Comparison of ENCODE assay signal across 8 cellular contexts in the genomic region with DNA sequence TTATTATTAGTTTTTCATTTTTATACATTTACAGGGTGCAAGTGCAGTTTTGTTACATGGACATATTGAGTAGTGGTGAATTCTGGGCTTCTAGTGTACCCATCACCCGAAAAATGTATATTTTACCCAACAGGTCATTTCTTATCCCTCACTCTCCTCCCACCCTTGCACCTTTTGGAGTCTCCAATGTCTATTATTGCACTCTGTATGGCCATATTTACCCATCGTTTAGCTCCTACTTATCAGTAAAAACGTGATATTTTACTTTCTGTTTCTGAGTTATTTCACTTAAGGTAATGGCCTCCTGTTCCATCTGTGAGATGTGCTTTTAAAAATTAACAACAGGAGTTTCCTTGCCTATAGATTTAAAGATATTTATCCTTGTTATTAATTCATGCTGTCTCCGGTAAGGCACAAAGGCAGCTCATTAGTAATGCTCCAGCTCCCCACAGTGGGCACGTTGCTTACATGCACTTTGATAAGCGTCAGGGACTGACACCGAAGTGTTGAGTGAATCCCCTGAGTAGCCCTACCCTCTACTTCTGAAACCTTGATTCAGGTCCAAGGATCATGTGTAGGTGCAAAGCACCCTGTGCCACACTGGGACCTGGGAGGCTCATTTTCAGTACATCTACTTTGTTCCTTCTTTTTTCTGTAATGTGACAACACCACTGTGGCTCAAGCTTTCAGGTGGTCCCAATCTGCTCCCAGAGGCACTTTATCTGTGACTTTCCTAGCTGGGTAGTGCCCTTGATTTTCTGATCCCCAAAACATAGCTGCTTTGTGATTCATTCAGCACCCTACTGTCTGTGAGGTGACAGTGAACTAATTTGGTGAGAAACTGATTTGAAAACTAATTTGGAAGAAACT. TPM values are rescaled to one million over a fixed set of nuclear protein-coding genes. Genes with fewer than 3 reads are reported as not detected.
DNase-seq lines count a peak whose midpoint lies in the region; ATAC-seq, FAIRE-seq and TF ChIP-seq lines count a peak whose summit lies in the region.

No MANE protein-coding gene starts in this region.

- no peak overlapping the region for H3T11ph ChIP-seq in H9 (ENCODE audit: low read length)

- H3K27ac Mint-ChIP-seq in H9 (no peak overlapping the region), chondrocyte (ENCODE audit: unreplicated experiment) (no peak overlapping the region)

- no peak overlapping the region for H3K56ac ChIP-seq in H9 (ENCODE audit: insufficient read length, low read depth, low read length)

- no peaks in the 10 kb centered on the region for H3K23me2 ChIP-seq in H9 (ENCODE audit: insufficient read length, low read depth, low read length, poor library complexity, severe bottlenecking)

- H3K9me3 Mint-ChIP-seq in H9 (no peaks in the 10 kb centered on the region; a peak in 1 of 5 replicates), chondrocyte (ENCODE audit: low read depth) (no peaks in the 10 kb centered on the region)

- no peaks in the 10 kb centered on the region for H3K79me1 ChIP-seq in H9 (ENCODE audit: insufficient read depth, low read depth, low read length, poor library complexity, severe bottlenecking)

- H3K4me1 Mint-ChIP-seq in H9, result peaks cover 3 to 5% of the 10 kb centered on the region in 2 experiments; a peak in 2 of 4 replicates
- no peaks in the 10 kb centered on the region for H3K4me1 Mint-ChIP-seq in chondrocyte (ENCODE audit: low read depth)

- H3K18ac ChIP-seq in H9 (ENCODE audit: insufficient read length, low read depth, low read length), result no peak overlapping the region

- H3K9ac ChIP-seq in H9 (ENCODE audit: extremely low read depth, insufficient read length, low read length), result no peak overlapping the region

- H3K4me3 ChIP-seq in RWPE2 (ENCODE audit: severe bottlenecking), result no peak overlapping the region

- H3K27me3 ChIP-seq in H9 (ENCODE audit: insufficient read depth, low read length), result no peaks in the 10 kb centered on the region
- H3K27me3 ChIP-seq in RWPE2 (ENCODE audit: insufficient read depth, poor library complexity, severe bottlenecking), result no peaks in the 10 kb centered on the region

- no peak overlapping the region for H2BK12ac ChIP-seq in H9 (ENCODE audit: insufficient read length, low read depth, low read length)

- no peak overlapping the region for H4K8ac ChIP-seq in H9 (replicated peaks; ENCODE audit: insufficient read length, low read depth, low read length)

- H3K9me3 ChIP-seq in H9 (ENCODE audit: control insufficient read depth, low read depth, low read length) (no peaks in the 10 kb centered on the region), RWPE2 (ENCODE audit: severe bottlenecking) (no peaks in the 10 kb centered on the region)

- no peak for FAIRE-seq in urothelium cell line (lab: Jason Lieb, UNC)

- H3K23ac ChIP-seq in H9 (ENCODE audit: insufficient read length, low read depth, low read length), result no peak overlapping the region

- H3K36me3 Mint-ChIP-seq in H9 (ENCODE audit: insufficient read depth in 1 of 3, low read depth in 3 of 3) (no peaks in the 10 kb centered on the region), chondrocyte (ENCODE audit: low read depth) (no peaks in the 10 kb centered on the region)

- DNase-seq in activated gamma-delta T cell treated with anti-CD3 and anti-CD28 coated beads, Interleukin-2, amount 50 U/mL, for 16 hours (ENCODE audit: low read depth), result peak; percentile 3
- DNase-seq in activated gamma-delta T cell (lab: John Stamatoyannopoulos, UW) (no peak), H9 (peak; percentile 57), LHCN-M2 (ENCODE audit: low read depth) (peak; percentile 61), RWPE2 (ENCODE audit: low spot score) (no peak), chondrocyte (ENCODE audit: low spot score) (no peak), lung microvascular endothelial cell (ENCODE audit: low read depth in 2 of 2) (peak; percentile 77 to 83), urothelium cell line (ENCODE audit: low spot score) (peak; percentile 27)

- no peaks in the 10 kb centered on the region for H3K36me3 ChIP-seq in RWPE2 (ENCODE audit: low read depth)

- H2BK120ac ChIP-seq in H9 (ENCODE audit: low read depth, low read length, poor library complexity, severe bottlenecking), result no peak overlapping the region

- H3K4me1 ChIP-seq in H9 (ENCODE audit: insufficient read depth, low read length), result no peaks in the 10 kb centered on the region
- H3K4me1 ChIP-seq in RWPE2 (ENCODE audit: insufficient read depth, poor library complexity, severe bottlenecking), result no peaks in the 10 kb centered on the region

- H3K4ac ChIP-seq in H9 (ENCODE audit: low read depth, low read length), result no peak overlapping the region

- no peaks in the 10 kb centered on the region for H4K20me1 ChIP-seq in H9 (ENCODE audit: control insufficient read depth, insufficient read depth, insufficient read length)

- no peaks in the 10 kb centered on the region for H3K79me2 ChIP-seq in H9 (ENCODE audit: insufficient read depth, low read length)

- TF ChIP-seq CTCF in H9 (conservative IDR thresholded peaks at IDR 0.05), result peak; percentile 75
- TF ChIP-seq CTCF in RWPE2 (IDR thresholded peaks at IDR 0.05; ENCODE audit: poor library complexity, severe bottlenecking), result peak; percentile 84
- TF ChIP-seq CTCF in chondrocyte (IDR thresholded peaks at IDR 0.05), result peak; percentile 80

- no peak overlapping the region for H3K27ac ChIP-seq in H9 (ENCODE audit: insufficient read length, low read depth, low read length)
- no peak overlapping the region for H3K27ac ChIP-seq in RWPE2 (ENCODE audit: poor library complexity, severe bottlenecking)

- no peak overlapping the region for H2BK5ac ChIP-seq in H9 (ENCODE audit: insufficient read length, low read length)

- no peak overlapping the region for H3K4me3 Mint-ChIP-seq in H9
- H3K4me3 Mint-ChIP-seq in chondrocyte (ENCODE audit: unreplicated experiment), result no peak overlapping the region

- no peak overlapping the region for H3K4me2 ChIP-seq in H9 (ENCODE audit: insufficient read depth, insufficient read length, low read length)

- no peak overlapping the region for H3K14ac ChIP-seq in H9 (ENCODE audit: insufficient read depth, low read length)

- H2AFZ ChIP-seq in H9 (ENCODE audit: low read length), result no peak overlapping the region

- ATAC-seq in RWPE2 (ENCODE audit: low read depth), result peak; percentile 96

- no peak overlapping the region for H2AK5ac ChIP-seq in H9 (ENCODE audit: insufficient read length, low read length)

- no peak overlapping the region for H4K5ac ChIP-seq in H9 (ENCODE audit: insufficient read length, low read depth, low read length)

- no peak overlapping the region for H4K91ac ChIP-seq in H9 (ENCODE audit: insufficient read length, low read depth, low read length)

- H2BK15ac ChIP-seq in H9 (ENCODE audit: low read depth, low read length), result no peak overlapping the region

- no CpG with 5 or more reads among the region's 7 CpGs for WGBS in H9 (ENCODE audit: extremely low coverage, insufficient read length, low lambda C conversion rate)

- no peak overlapping the region for H2BK20ac ChIP-seq in H9 (ENCODE audit: low read depth, low read length, poor library complexity, severe bottlenecking)

- H3K27me3 Mint-ChIP-seq in H9 (ENCODE audit: low read depth) (no peaks in the 10 kb centered on the region), chondrocyte (ENCODE audit: low read depth) (peaks cover 11% of the 10 kb centered on the region)

RNA-seq across cellular contexts. Expression of a gene that starts 27.3 kb away (rescaled TPM):
- total RNA-seq in H9 (2021) (not detected in 2 replicates), LHCN-M2 (2014; rRNA removed) (not detected in 2 replicates), chondrocyte (not detected in 3 replicates), lung microvascular endothelial cell (0.20 and 0.44 TPM in 2 replicates)
- polyA plus RNA-seq in LHCN-M2 (2012), result not detected

RNA-seq across cellular contexts. Expression of a gene that starts 52.8 kb away (rescaled TPM):
- total RNA-seq in H9 (2021) (not detected in 2 replicates), LHCN-M2 (2014; rRNA removed) (not detected in 2 replicates), chondrocyte (not detected in 3 replicates), lung microvascular endothelial cell (not detected in 2 replicates)
- not detected for polyA plus RNA-seq in LHCN-M2 (2012)

Comparison
In these comparisons a context has a peak if more than half of its experiments do, and no peak if none do; other contexts are left out.
1. DNase-seq: peak in activated gamma-delta T cell treated with anti-CD3 and anti-CD28 coated beads, Interleukin-2, amount 50 U/mL, for 16 hours (single experiment), H9 (single experiment), LHCN-M2 (single experiment), lung microvascular endothelial cell (2 of 2) and urothelium cell line (single experiment); none in activated gamma-delta T cell (single experiment), RWPE2 (single experiment) and chondrocyte (single experiment).
2. Peak in every context shown above with its lines, with median percentiles within 50 percentile points of each other: CTCF ChIP-seq.